Comparison of ENCODE assay signal across 28 cellular contexts in the genomic region with DNA sequence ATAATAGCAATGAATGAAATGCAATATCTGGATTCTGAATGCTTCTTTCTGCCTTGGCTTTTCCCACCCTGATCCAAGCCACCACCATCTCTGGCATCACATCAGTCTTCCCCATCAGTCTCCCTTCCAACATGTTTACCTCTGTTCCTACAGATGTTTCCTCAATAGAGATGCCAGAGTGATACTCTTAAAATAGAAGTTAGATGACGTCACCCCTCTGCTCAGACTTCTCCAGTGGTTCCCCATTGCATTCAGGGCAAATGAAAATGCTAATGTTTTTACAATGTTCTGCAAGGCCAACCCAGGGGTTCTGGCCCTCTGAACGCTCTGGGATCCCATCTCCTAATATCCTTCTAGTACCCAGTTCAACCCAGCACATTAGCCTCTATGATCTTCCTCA.
"Had no signal": no experiment of that assay in that cellular context is flagged by ENCODE, and none has a peak within 500 bp of the region (broad histone marks: within the 10 kb centered on the region; RNA-seq: fewer than 3 reads in every experiment).

No MANE protein-coding gene starts in this region.

- H3K27me3 ChIP-seq: brain microvascular endothelial cell, cardiac muscle cell, MG63 had no signal

- ATAC-seq: activated T-helper 17 cell treated with anti-CD3 and anti-CD28 coated beads, Interleukin-2, amount 50 U/mL, for 72 hours; Panc1; Right ventricle myocardium inferior; T-cell had no signal

- H3K36me3 ChIP-seq: brain microvascular endothelial cell, cardiac muscle cell, MG63 had no signal

- H3K9me3 ChIP-seq: MG63 had no signal

- H3K27me3 Mint-ChIP-seq: activated CD4-positive, alpha-beta memory T cell treated with anti-CD3 and anti-CD28 coated beads for 36 hours; activated CD4-positive, alpha-beta T cell treated with anti-CD3 and anti-CD28 coated beads, Interleukin-2, amount 10 ng/mL, durations not matched to agents 7 days and 5 days; activated naive CD4-positive, alpha-beta T cell treated with anti-CD3 and anti-CD28 coated beads, Interleukin-2, amount 10 ng/mL, durations not matched to agents 7 days and 5 days; activated T-helper 17 cell treated with anti-CD3 and anti-CD28 coated beads, Interleukin-2, amount 50 U/mL, for 72 hours had no signal

- H3K27ac ChIP-seq: brain microvascular endothelial cell, cardiac muscle cell, SK-N-MC had no signal

- H3K4me1 Mint-ChIP-seq: activated CD4-positive, alpha-beta T cell treated with anti-CD3 and anti-CD28 coated beads, Interleukin-2, amount 10 ng/mL, durations not matched to agents 7 days and 5 days; activated naive CD4-positive, alpha-beta T cell treated with anti-CD3 and anti-CD28 coated beads, Interleukin-2, amount 10 ng/mL, durations not matched to agents 7 days and 5 days; activated naive CD8-positive, alpha-beta T cell treated with anti-CD3 and anti-CD28 coated beads for 36 hours; activated T-helper 17 cell treated with anti-CD3 and anti-CD28 coated beads, Interleukin-2, amount 50 U/mL, for 72 hours; T-cell had no signal

- H3K36me3 Mint-ChIP-seq: activated CD4-positive, alpha-beta memory T cell treated with anti-CD3 and anti-CD28 coated beads for 36 hours; activated naive CD4-positive, alpha-beta T cell treated with anti-CD3 and anti-CD28 coated beads, Interleukin-2, amount 10 ng/mL, durations not matched to agents 7 days and 5 days; activated naive CD8-positive, alpha-beta T cell treated with anti-CD3 and anti-CD28 coated beads for 36 hours; T-cell had no signal

- H3K4me3 ChIP-seq: cardiac muscle cell, MG63, SK-N-MC had no signal

- H3K4me3 Mint-ChIP-seq: activated CD4-positive, alpha-beta memory T cell treated with anti-CD3 and anti-CD28 coated beads for 36 hours; activated CD4-positive, alpha-beta T cell treated with anti-CD3 and anti-CD28 coated beads, Interleukin-2, amount 10 ng/mL, durations not matched to agents 7 days and 5 days; activated naive CD4-positive, alpha-beta T cell treated with anti-CD3 and anti-CD28 coated beads, Interleukin-2, amount 10 ng/mL, durations not matched to agents 7 days and 5 days; activated naive CD8-positive, alpha-beta T cell treated with anti-CD3 and anti-CD28 coated beads for 36 hours; activated T-helper 17 cell treated with anti-CD3 and anti-CD28 coated beads, Interleukin-2, amount 50 U/mL, for 72 hours; T-cell had no signal

- DNase-seq: activated CD4-positive, alpha-beta memory T cell treated with anti-CD3 and anti-CD28 coated beads for 36 hours; activated CD4-positive, alpha-beta T cell treated with anti-CD3 and anti-CD28 coated beads, Interleukin-2, amount 10 ng/mL, durations not matched to agents 7 days and 5 days; activated CD4-positive, CD25-positive, alpha-beta regulatory T cell; activated CD8-positive, alpha-beta memory T cell treated with anti-CD3 and anti-CD28 coated beads for 24 hours; activated gamma-delta T cell treated with Interleukin-2 at 50 U/mL for 16 hours; activated naive CD4-positive, alpha-beta T cell treated with anti-CD3 and anti-CD28 coated beads, Interleukin-2, amount 10 ng/mL, durations not matched to agents 7 days and 5 days; activated naive CD8-positive, alpha-beta T cell treated with anti-CD3 and anti-CD28 coated beads for 36 hours; activated T-cell treated with anti-CD3 and anti-CD28 coated beads, Interleukin-2, amount 50 U/mL, for 48 hours; brain microvascular endothelial cell; MG63; NCI-H1105; NCI-H1436; NCI-H1694 treated with DMSO at 0.1 percent for 48 hours; NCI-H2029 treated with DMSO at 0.1 percent for 48 hours; NCI-H345; NCI-H510A; NCI-H69; NK-92 treated with Interleukin-12 subunit alpha and Interleukin-12 subunit beta, amount 100 ng/mL, for 24 hours; OCI-M1; RPMI8226; T-cell; T-helper 2 cell; T1000 had no signal

- H3K9me3 Mint-ChIP-seq: activated CD4-positive, alpha-beta memory T cell treated with anti-CD3 and anti-CD28 coated beads for 36 hours; activated CD4-positive, alpha-beta T cell treated with anti-CD3 and anti-CD28 coated beads, Interleukin-2, amount 10 ng/mL, durations not matched to agents 7 days and 5 days had no signal

- H3K27ac Mint-ChIP-seq: activated CD4-positive, alpha-beta memory T cell treated with anti-CD3 and anti-CD28 coated beads for 36 hours; activated CD4-positive, alpha-beta T cell treated with anti-CD3 and anti-CD28 coated beads, Interleukin-2, amount 10 ng/mL, durations not matched to agents 7 days and 5 days; activated naive CD4-positive, alpha-beta T cell treated with anti-CD3 and anti-CD28 coated beads, Interleukin-2, amount 10 ng/mL, durations not matched to agents 7 days and 5 days; activated naive CD8-positive, alpha-beta T cell treated with anti-CD3 and anti-CD28 coated beads for 36 hours; activated T-helper 17 cell treated with anti-CD3 and anti-CD28 coated beads, Interleukin-2, amount 50 U/mL, for 72 hours; T-cell had no signal
